Comparison of ENCODE assay signal across 8 cellular contexts in genomic region chr4:39978378-39978775, GRCh38. TPM values are rescaled to one million over a fixed set of nuclear protein-coding genes. Genes with fewer than 3 reads are reported as not detected.
A peak's percentile ranks its signal among the peaks of the same experiment; 100 is the strongest.
DNase-seq lines count a peak whose midpoint lies in the region; ATAC-seq and TF ChIP-seq lines count a peak whose summit lies in the region.

No MANE protein-coding gene starts in this region.

- no peaks in the 10 kb centered on the region for H3K27me3 Mint-ChIP-seq in naive thymus-derived CD4-positive, alpha-beta T cell

- TF ChIP-seq CTCF in AG04449 (IDR thresholded peaks at IDR 0.05; ENCODE audit: insufficient read depth, low read length, missing control alignments), result no peak

- CTCF ChIA-PET in AG04449 (lab: Yijun Ruan, JAX), result interaction anchor here (0.6 to 2.8 kb wide), 57 partner anchors 8 to 518 kb away, joined by 3 to 35 read pairs (median 4); partner anchors contain the start of genes N4BP2, UBE2K and UGDH
- CTCF ChIA-PET in naive thymus-derived CD4-positive, alpha-beta T cell (lab: Charles Lee), result interaction anchor here (0.5 to 2.1 kb wide), 15 partner anchors 72 to 960 kb away, joined by 3 to 13 read pairs (median 4); partner anchors contain the start of genes UBE2K and UGDH

- no peak for DNase-seq in AG04449 (ENCODE audit: low read depth, low spot score)
- no peak for DNase-seq in naive thymus-derived CD4-positive, alpha-beta T cell
- DNase-seq in hypothalamus (lab: John Stamatoyannopoulos, UW), result no peak
- no peak for DNase-seq in epidermal melanocyte (ENCODE audit: insufficient read length, low spot score)
- DNase-seq in GDM1 (lab: John Stamatoyannopoulos, UW), result no peak

- POLR2A ChIA-PET in AG04449 (lab: Yijun Ruan, JAX), result interaction anchor here (0.5 kb wide), 1 partner anchor 12 kb away, joined by 3 read pairs; no protein-coding TSS in a partner anchor
- POLR2A ChIA-PET in naive thymus-derived CD4-positive, alpha-beta T cell (lab: Charles Lee), result interaction anchor here (0.8 to 1.7 kb wide), 5 partner anchors 78 to 520 kb away, joined by 3 to 9 read pairs (median 6); partner anchors contain the start of genes LIAS, N4BP2, RPL9 and UBE2K

- no peak for ATAC-seq in naive thymus-derived CD4-positive, alpha-beta T cell
- no peak for ATAC-seq in HG03520 (IDR thresholded peaks at IDR 0.05; ENCODE audit: unreplicated experiment)

- peaks cover 2 to 18% (median 17%) of the 10 kb centered on the region in 5 donors for H3K36me3 Mint-ChIP-seq in naive thymus-derived CD4-positive, alpha-beta T cell

- no peaks in the 10 kb centered on the region for H3K27me3 ChIP-seq in naive thymus-derived CD4-positive, alpha-beta T cell (ENCODE audit: control insufficient read depth in 2 of 2, insufficient read depth in 2 of 2, low read length in 2 of 2)

- peaks cover 3 to 18% of the 10 kb centered on the region in 2 donors for H3K4me1 ChIP-seq in naive thymus-derived CD4-positive, alpha-beta T cell (ENCODE audit: control insufficient read depth in 2 of 2, insufficient read depth in 2 of 2, low read length in 2 of 2)

- H3K27ac Mint-ChIP-seq in naive thymus-derived CD4-positive, alpha-beta T cell, result peak overlapping the region; percentile 91 to 98 (median 96)

- peak overlapping the region; percentile 80 for H3K4me3 ChIP-seq in AG04449 (ENCODE audit: low read depth, low read length)
- peak overlapping the region; percentile 78 for H3K4me3 ChIP-seq in naive thymus-derived CD4-positive, alpha-beta T cell (ENCODE audit: low read length)

- no peaks in the 10 kb centered on the region for H3K9me3 ChIP-seq in KOPT-K1 (ENCODE audit: insufficient read depth, low read length, poor library complexity, severe bottlenecking)
- H3K9me3 ChIP-seq in naive thymus-derived CD4-positive, alpha-beta T cell (ENCODE audit: control insufficient read depth in 2 of 3, low read length in 3 of 3), result no peaks in the 10 kb centered on the region

- H3K27ac ChIP-seq in KOPT-K1 (ENCODE audit: low read depth, low read length, poor library complexity, severe bottlenecking) (peak overlapping the region; percentile 93), cingulate gyrus (ENCODE audit: low read depth, low read length) (peak overlapping the region; percentile 90)
- peak overlapping the region; percentile 89 for H3K27ac ChIP-seq in naive thymus-derived CD4-positive, alpha-beta T cell (ENCODE audit: low read depth, low read length)

- intact Hi-C loops in naive thymus-derived CD4-positive, alpha-beta T cell (cut with micrococcal nuclease), result loop anchor here (1.0 to 10.0 kb wide), 11 partner anchors 46 to 916 kb away; partner anchors contain the start of genes RFC1 (in 1 of the 2) and RHOH (in 1 of the 2)

- H3K4me3 Mint-ChIP-seq in naive thymus-derived CD4-positive, alpha-beta T cell, result peak overlapping the region; percentile 85 to 93 (median 88)

- peaks cover 23 to 37% (median 26%) of the 10 kb centered on the region in 7 donors for H3K4me1 Mint-ChIP-seq in naive thymus-derived CD4-positive, alpha-beta T cell

- H3K9me3 Mint-ChIP-seq in naive thymus-derived CD4-positive, alpha-beta T cell, result peaks cover 0 to 3% (median 0%) of the 10 kb centered on the region in 11 donors

- peaks cover 29% of the 10 kb centered on the region for H3K36me3 ChIP-seq in KOPT-K1 (ENCODE audit: insufficient read depth, low read length)
- H3K36me3 ChIP-seq in naive thymus-derived CD4-positive, alpha-beta T cell (ENCODE audit: control insufficient read depth in 2 of 3, insufficient read depth in 3 of 3, low read length in 3 of 3), result peaks cover 0 to 25% (median 0%) of the 10 kb centered on the region in 3 experiments

RNA-seq across cellular contexts. Expression of gene PDS5A, which starts 0.7 kb away (rescaled TPM):
- 100 to 1,000 TPM in 2 of 5 experiments, 10 to 100 TPM in 3; 92.7 to 102 (median 98.5) TPM for total RNA-seq in naive thymus-derived CD4-positive, alpha-beta T cell
- 10 to 100 TPM; 42.8 to 48.4 TPM for polyA plus RNA-seq in naive thymus-derived CD4-positive, alpha-beta T cell
